18 cellular contexts compared by ENCODE assay signal in genomic region chr2:126910637-126911036, GRCh38. TPM values are rescaled to one million over a fixed set of nuclear protein-coding genes. Genes with fewer than 3 reads are reported as not detected.
DNase-seq lines count a peak whose midpoint lies in the region; ATAC-seq, FAIRE-seq and TF ChIP-seq lines count a peak whose summit lies in the region.
"Had no signal": no experiment of that assay in that cellular context is flagged by ENCODE, and none has a peak within 500 bp of the region (broad histone marks: within the 10 kb centered on the region; RNA-seq: fewer than 3 reads in every experiment).

No MANE protein-coding gene starts in this region.

- H3K4me2 ChIP-seq in HepG2 (ENCODE audit: low read depth, low read length), result no peak overlapping the region
- H3K4me2 ChIP-seq in GM12878 (ENCODE audit: control insufficient read depth, insufficient read depth), result no peak overlapping the region

- H3K27me3 ChIP-seq in HepG2 (ENCODE audit: control insufficient read depth in 1 of 2, insufficient read depth in 2 of 2, low read length in 2 of 2) (peaks cover 2 to 48% of the 10 kb centered on the region in 2 experiments; a peak in 4 of 5 replicates), right lobe of liver (no peaks in the 10 kb centered on the region), GM12878 (replicated peaks in 1 of 2; ENCODE audit: control insufficient read depth in 2 of 2, insufficient read depth in 2 of 2, low read length in 1 of 2) (peaks cover 0 to 2% of the 10 kb centered on the region in 2 experiments; a peak in 2 of 4 replicates)
- H3K27me3 ChIP-seq in CD8-positive, alpha-beta T cell (ENCODE audit: insufficient read depth, low read length), result no peaks in the 10 kb centered on the region
- H3K27me3 ChIP-seq: BLaER1 had no signal

- DNase-seq in NCI-H2029 treated with DMSO at 0.1 percent for 48 hours (lab: John Stamatoyannopoulos, UW) (peak; percentile 5), NCI-H2029 (lab: John Stamatoyannopoulos, UW) (no peak), HepG2 (ENCODE audit: low spot score) (no peak), right lobe of liver (no peak), GM12878 (ENCODE audit: low read depth, low spot score) (no peak)
- DNase-seq in CD8-positive, alpha-beta T cell, result no peak
- no peak for DNase-seq in activated T-cell treated with anti-CD3 and anti-CD28 coated beads, Interleukin-2, amount 50 U/mL, for 72 hours
- DNase-seq: 8988T, AML-193, DMS79, EL, HCEC 1CT, HFFc6 had no signal

- H3K4me3 ChIP-seq in HepG2 (replicated peaks in 1 of 3; ENCODE audit: insufficient read depth in 1 of 3, low read depth in 2 of 3, low read length in 3 of 3) (no peak overlapping the region), right lobe of liver (no peak overlapping the region), GM12878 (no peak overlapping the region)
- H3K4me3 ChIP-seq in CD8-positive, alpha-beta T cell (ENCODE audit: low read depth, low read length), result no peak overlapping the region
- H3K4me3 ChIP-seq: BLaER1 had no signal

- POLR2A ChIA-PET in HepG2 (lab: Yijun Ruan, JAX) (no interaction called here), GM12878 (lab: Charles Lee) (interaction anchor here (0.7 kb wide), 1 partner anchor 111 kb away, joined by 7 read pairs; no protein-coding TSS in a partner anchor)
- POLR2A ChIA-PET in CD8-positive, alpha-beta T cell (lab: Charles Lee), result no interaction called here

- H3K9me3 ChIP-seq in HepG2 (ENCODE audit: low read length) (no peaks in the 10 kb centered on the region), right lobe of liver (no peaks in the 10 kb centered on the region), GM12878 (replicated peaks; ENCODE audit: control insufficient read depth, insufficient read depth, low read length) (no peaks in the 10 kb centered on the region)
- no peaks in the 10 kb centered on the region for H3K9me3 ChIP-seq in CD8-positive, alpha-beta T cell (ENCODE audit: low read length)
- H3K9me3 ChIP-seq: BLaER1 had no signal

- no peak overlapping the region for H3K4me3 Mint-ChIP-seq in CD8-positive, alpha-beta T cell
- H3K4me3 Mint-ChIP-seq in activated T-cell treated with anti-CD3 and anti-CD28 coated beads, Interleukin-2, amount 50 U/mL, for 72 hours, result no peak overlapping the region
- H3K4me3 Mint-ChIP-seq: HFFc6 had no signal

- no peaks in the 10 kb centered on the region for H3K36me3 Mint-ChIP-seq in CD8-positive, alpha-beta T cell
- H3K36me3 Mint-ChIP-seq in activated T-cell treated with anti-CD3 and anti-CD28 coated beads, Interleukin-2, amount 50 U/mL, for 72 hours (ENCODE audit: insufficient read depth in 2 of 2), result no peaks in the 10 kb centered on the region

- H4K20me1 ChIP-seq in HepG2 (ENCODE audit: insufficient read depth, low read length) (no peaks in the 10 kb centered on the region), GM12878 (ENCODE audit: control insufficient read depth, insufficient read depth) (no peaks in the 10 kb centered on the region)
- H4K20me1 ChIP-seq: BLaER1 had no signal

- H3K4me1 ChIP-seq in HepG2 (ENCODE audit: insufficient read depth, low read length) (no peaks in the 10 kb centered on the region), right lobe of liver (no peaks in the 10 kb centered on the region), GM12878 (ENCODE audit: control insufficient read depth, insufficient read depth, low read length) (no peaks in the 10 kb centered on the region)
- no peaks in the 10 kb centered on the region for H3K4me1 ChIP-seq in CD8-positive, alpha-beta T cell (ENCODE audit: insufficient read depth, low read length)

- H3K4me1 Mint-ChIP-seq in CD8-positive, alpha-beta T cell (ENCODE audit: low read depth), result no peaks in the 10 kb centered on the region
- no peaks in the 10 kb centered on the region for H3K4me1 Mint-ChIP-seq in activated T-cell treated with anti-CD3 and anti-CD28 coated beads, Interleukin-2, amount 50 U/mL, for 72 hours (ENCODE audit: low read depth)

- RAD21 ChIA-PET in GM12878 (lab: Charles Lee; ENCODE audit: unreplicated experiment), result no interaction called here

- intact Hi-C loops in HepG2 (cut with micrococcal nuclease; ENCODE audit: unreplicated experiment), result no loop called here
- intact Hi-C loops in right lobe of liver (cut with DNase I), result no loop called here
- intact Hi-C loops in GM12878 (cut with micrococcal nuclease; ENCODE audit: unreplicated experiment), result no loop called here
- intact Hi-C loops in CD8-positive, alpha-beta T cell (cut with DNase I, micrococcal nuclease), result no loop called here

- BruUV-seq in HepG2 (replicated peaks; lab: Mats Ljungman, UMichigan) (no TSS peak), GM12878 (replicated peaks; lab: Mats Ljungman, UMichigan) (no TSS peak)

- no peak for TF ChIP-seq POLR2A in HepG2 (IDR thresholded peaks at IDR 0.05; ENCODE audit: insufficient read depth in 1 of 2, low read depth in 2 of 2, low read length in 2 of 2)
- TF ChIP-seq POLR2A in right lobe of liver (IDR thresholded peaks at IDR 0.05), result no peak
- no peak for TF ChIP-seq POLR2A in GM12878 (IDR thresholded peaks at IDR 0.05; ENCODE audit: low read depth, low read length)

- H3K27ac ChIP-seq in HepG2 (ENCODE audit: extremely low read length, insufficient read depth, low read length) (no peak overlapping the region), right lobe of liver (no peak overlapping the region), GM12878 (ENCODE audit: control insufficient read depth, insufficient read depth) (no peak overlapping the region)
- H3K27ac ChIP-seq in CD8-positive, alpha-beta T cell (ENCODE audit: low read depth, low read length), result no peak overlapping the region
- H3K27ac ChIP-seq: BLaER1 had no signal

- CTCF ChIA-PET in HepG2 (lab: Yijun Ruan, JAX; ENCODE audit: low intra/inter-chr PET ratio, low total read pairs) (no interaction called here), GM12878 (lab: Yijun Ruan, JAX) (no interaction called here)
- CTCF ChIA-PET in CD8-positive, alpha-beta T cell (lab: Charles Lee), result no interaction called here

- H3K79me2 ChIP-seq in HepG2 (ENCODE audit: insufficient read depth, low read length) (no peaks in the 10 kb centered on the region), GM12878 (ENCODE audit: control insufficient read depth, insufficient read depth, low read length) (no peaks in the 10 kb centered on the region)

- no peak overlapping the region for H3K27ac Mint-ChIP-seq in CD8-positive, alpha-beta T cell
- H3K27ac Mint-ChIP-seq in activated T-cell treated with anti-CD3 and anti-CD28 coated beads, Interleukin-2, amount 50 U/mL, for 72 hours, result no peak overlapping the region
- H3K27ac Mint-ChIP-seq: HFFc6 had no signal

- TF ChIP-seq CTCF in HepG2 (CRISPR knock-in tag; IDR thresholded peaks at IDR 0.05), result no peak
- TF ChIP-seq CTCF in right lobe of liver (IDR thresholded peaks at IDR 0.05), result no peak
- no peak for TF ChIP-seq CTCF in GM12878 (IDR thresholded peaks at IDR 0.05 in 2 of 3, conservative IDR thresholded peaks at IDR 0.05 in 1 of 3; ENCODE audit: control insufficient read depth in 2 of 3, extremely low read depth in 1 of 3, insufficient read depth in 1 of 3, low read depth in 3 of 3, low read length in 3 of 3)
- no peak for TF ChIP-seq CTCF in CD8-positive, alpha-beta T cell (IDR thresholded peaks at IDR 0.05)

- SMC1A ChIA-PET in GM12878 (lab: Charles Lee; ENCODE audit: uncharacterized antibody, unreplicated experiment), result interaction anchor here (1.0 kb wide), 1 partner anchor 22 kb away, joined by 3 read pairs; no protein-coding TSS in a partner anchor

- H2AFZ ChIP-seq in HepG2 (ENCODE audit: low read length), result no peak overlapping the region
- no peak overlapping the region for H2AFZ ChIP-seq in GM12878 (ENCODE audit: control insufficient read depth, low read depth, low read length)

- ATAC-seq in HepG2, result no peak
- ATAC-seq in right lobe of liver, result no peak
- no peak for ATAC-seq in GM12878
- no peak for ATAC-seq in CD8-positive, alpha-beta T cell
- no peak for ATAC-seq in activated T-cell treated with anti-CD3 and anti-CD28 coated beads, Interleukin-2, amount 50 U/mL, for 72 hours (replicated peaks in 1 of 2)

- H3K27me3 Mint-ChIP-seq in CD8-positive, alpha-beta T cell (ENCODE audit: low read depth), result peaks cover under 1% of the 10 kb centered on the region
- H3K27me3 Mint-ChIP-seq in activated T-cell treated with anti-CD3 and anti-CD28 coated beads, Interleukin-2, amount 50 U/mL, for 72 hours (ENCODE audit: low read depth), result no peaks in the 10 kb centered on the region

- no peak overlapping the region for H3K9ac ChIP-seq in HepG2 (ENCODE audit: insufficient read depth, low read depth, low read length)
- no peak overlapping the region for H3K9ac ChIP-seq in GM12878 (ENCODE audit: control insufficient read depth, insufficient read depth, low read length)
- H3K9ac ChIP-seq: BLaER1 had no signal

- no peak for TF ChIP-seq RAD21 in HepG2 (CRISPR knock-in tag; IDR thresholded peaks at IDR 0.05)
- no peak for TF ChIP-seq RAD21 in GM12878 (IDR thresholded peaks at IDR 0.05; ENCODE audit: insufficient read depth, low read depth, low read length)

- no peaks in the 10 kb centered on the region for H3K9me3 Mint-ChIP-seq in CD8-positive, alpha-beta T cell
- H3K9me3 Mint-ChIP-seq in activated T-cell treated with anti-CD3 and anti-CD28 coated beads, Interleukin-2, amount 50 U/mL, for 72 hours, result no peaks in the 10 kb centered on the region
- H3K9me3 Mint-ChIP-seq: HFFc6 had no signal

- in situ Hi-C loops in HepG2 (cut with HindIII; ENCODE audit: extremely low pct_ligation_motif_present, low pct_unique_long_range_greater_than_20kb) (no loop called here), GM12878 (cut with MboI) (no loop called here)

- H3K36me3 ChIP-seq in HepG2 (replicated peaks in 1 of 2; ENCODE audit: control insufficient read depth in 1 of 2, insufficient read depth in 2 of 2, low read length in 2 of 2) (no peaks in the 10 kb centered on the region), right lobe of liver (no peaks in the 10 kb centered on the region), GM12878 (ENCODE audit: control insufficient read depth in 2 of 2, insufficient read depth in 2 of 2, low read length in 1 of 2) (no peaks in the 10 kb centered on the region)
- H3K36me3 ChIP-seq in CD8-positive, alpha-beta T cell (ENCODE audit: insufficient read depth, low read length), result no peaks in the 10 kb centered on the region
- H3K36me3 ChIP-seq: BLaER1 had no signal

- WGBS in HepG2 (ENCODE audit: low lambda C conversion rate), result 0% methylated on average over 1 of the region's 1 CpG
- 14% methylated on average over 1 of the region's 1 CpG for WGBS in right lobe of liver (ENCODE audit: insufficient coverage, low coverage, low lambda C conversion rate, missing lambda C conversion rate)
- WGBS in GM12878 (ENCODE audit: insufficient coverage, insufficient replicate concordance, low lambda C conversion rate, missing lambda C conversion rate), result 0% methylated on average over 1 of the region's 1 CpG

- FAIRE-seq in HepG2 (lab: Jason Lieb, UNC), result no peak
- no peak for FAIRE-seq in GM12878 (lab: Jason Lieb, UNC)
- FAIRE-seq: G401.6, GM12892, HTR-8/SVneo had no signal

- TF ChIP-seq EP300 in HepG2 (IDR thresholded peaks at IDR 0.05; ENCODE audit: low read depth in 2 of 2, low read length in 2 of 2), result no peak
- no peak for TF ChIP-seq EP300 in HepG2 (CRISPR knock-in tag; IDR thresholded peaks at IDR 0.05; ENCODE audit: borderline replicate concordance)
- TF ChIP-seq EP300 in GM12878 (IDR thresholded peaks at IDR 0.05; ENCODE audit: borderline replicate concordance in 1 of 2, control insufficient read depth in 1 of 2, low read depth in 2 of 2, low read length in 2 of 2), result no peak

RNA-seq across cellular contexts. Expression of gene TEX51, which starts 11.9 kb away (rescaled TPM):
- total RNA-seq in HepG2 (2016; rRNA removed; fragmentation: Illumina TruSeq; extraction: Trizol) (not detected in 2 replicates), right lobe of liver (under 1 TPM in 1 of 6 experiments, not detected in 5; 0.66 TPM), GM12878 (2014; rRNA removed) (not detected in 2 replicates), GM12878 (2014; rRNA removed; fragmentation: Illumina TruSeq; extraction: Trizol) (not detected in 2 replicates), GM12878 (2021) (not detected in 2 replicates)
- total RNA-seq in HepG2 (2016; cell fraction: cytosol; rRNA removed; fragmentation: Illumina TruSeq; extraction: Trizol; ENCODE audit: low read depth), result not detected in 2 replicates
- not detected in 2 replicates for total RNA-seq in HepG2 (2016; cell fraction: insoluble cytoplasmic fraction; rRNA removed; fragmentation: Illumina TruSeq; extraction: Trizol)
- not detected in 2 replicates for total RNA-seq in HepG2 (2016; cell fraction: membrane; rRNA removed; fragmentation: Illumina TruSeq; extraction: Trizol)
- not detected in 2 replicates for total RNA-seq in HepG2 (2016; cell fraction: nucleus; rRNA removed; fragmentation: Illumina TruSeq; extraction: Trizol)
- polyA plus RNA-seq in HepG2 (2011; rRNA removed) (not detected in 2 replicates), GM12878 (2011; rRNA removed) (not detected in 2 replicates), GM12878 (2014; fragmentation: Illumina TruSeq; extraction: Trizol) (not detected in 2 replicates), GM12878 (2014; fragmentation: Nextera tagmentation; extraction: Ambion mirVana) (not detected), GM12878 (2014; rRNA removed) (not detected in 2 replicates), GM12878 (2016; fragmentation: Nextera tagmentation; extraction: Ambion mirVana) (not detected)
- polyA plus RNA-seq in HepG2 (2011; cell fraction: cytosol; rRNA removed), result not detected in 2 replicates
- polyA plus RNA-seq in HepG2 (2011; cell fraction: nucleus; rRNA removed), result not detected in 2 replicates
- polyA plus RNA-seq in HepG2 (2012), result not detected in 2 replicates
- not detected in 2 replicates for polyA plus RNA-seq in HepG2 (2016; cell fraction: cytosol; fragmentation: Illumina TruSeq; extraction: Trizol; ENCODE audit: low read depth)
- polyA plus RNA-seq in HepG2 (2016; cell fraction: insoluble cytoplasmic fraction; fragmentation: Illumina TruSeq; extraction: Trizol; ENCODE audit: low read depth), result not detected in 2 replicates
- not detected in 2 replicates for polyA plus RNA-seq in HepG2 (2016; cell fraction: membrane; fragmentation: Illumina TruSeq; extraction: Trizol; ENCODE audit: low read depth)
- not detected in 2 replicates for polyA plus RNA-seq in HepG2 (2016; cell fraction: nucleus; fragmentation: Illumina TruSeq; extraction: Trizol; ENCODE audit: insufficient read depth, low read depth)
- polyA minus RNA-seq in HepG2 (2011; rRNA and poly(A)+ RNA removed; ENCODE audit: low replicate concordance), result not detected in 2 replicates
- polyA minus RNA-seq in HepG2 (2011; cell fraction: cytosol; rRNA and poly(A)+ RNA removed), result not detected in 2 replicates
- not detected in 2 replicates for polyA minus RNA-seq in HepG2 (2011; cell fraction: nucleus; rRNA and poly(A)+ RNA removed)
- total RNA-seq in GM12878 (2013; cell fraction: nucleolus; rRNA removed), result not detected in 2 replicates
- polyA plus RNA-seq in GM12878 (2011; ENCODE audit: low read depth), result not detected
- polyA plus RNA-seq in GM12878 (2011; cell fraction: cytosol; rRNA removed), result not detected in 2 replicates
- not detected in 2 replicates for polyA plus RNA-seq in GM12878 (2011; cell fraction: nucleus; rRNA removed)
- not detected in 2 replicates for polyA plus RNA-seq in GM12878 (2012)
- not detected in 2 replicates for polyA minus RNA-seq in GM12878 (2011; rRNA and poly(A)+ RNA removed)
- polyA minus RNA-seq in GM12878 (2011; cell fraction: cytosol; rRNA and poly(A)+ RNA removed), result not detected in 2 replicates
- not detected in 2 replicates for polyA minus RNA-seq in GM12878 (2011; cell fraction: nucleus; rRNA and poly(A)+ RNA removed)
- not detected for total RNA-seq in CD8-positive, alpha-beta T cell
- not detected for total RNA-seq in activated T-cell treated with anti-CD3 and anti-CD28 coated beads, Interleukin-2, amount 50 U/mL, for 72 hours
- total RNA-seq: H4, HFFc6 had no signal
